Comparison of ENCODE assay signal across 35 cellular contexts in genomic region chr2:44329343-44329742, GRCh38.
"Had no signal": no experiment of that assay in that cellular context is flagged by ENCODE, and none has a peak within 500 bp of the region (broad histone marks: within the 10 kb centered on the region; RNA-seq: fewer than 3 reads in every experiment).

No MANE protein-coding gene starts in this region.

- H3K4me2 ChIP-seq: SK-N-SH had no signal

- H3K27ac Mint-ChIP-seq: activated CD4-positive, alpha-beta memory T cell treated with anti-CD3 and anti-CD28 coated beads, Interleukin-2, amount 10 ng/mL, durations not matched to agents 7 days and 5 days; activated CD8-positive, alpha-beta memory T cell treated with anti-CD3 and anti-CD28 coated beads, Interleukin-2, amount 10 ng/mL, durations not matched to agents 7 days and 5 days; activated naive CD4-positive, alpha-beta T cell treated with anti-CD3 and anti-CD28 coated beads, Interleukin-2, amount 10 ng/mL, durations not matched to agents 7 days and 5 days; activated naive CD8-positive, alpha-beta T cell treated with anti-CD3 and anti-CD28 coated beads, Interleukin-2, amount 50 U/mL, for 24 hours; T-helper 1 cell treated with Interleukin-12 subunit alpha and Interleukin-12 subunit beta and Interleukin-4 antibody, amounts not matched to agents 30 μg/mL and 1 μg/mL, for 36 hours had no signal

- H3K9me3 Mint-ChIP-seq: activated CD4-positive, alpha-beta memory T cell treated with anti-CD3 and anti-CD28 coated beads, Interleukin-2, amount 10 ng/mL, durations not matched to agents 7 days and 5 days; activated naive CD4-positive, alpha-beta T cell treated with anti-CD3 and anti-CD28 coated beads, Interleukin-2, amount 10 ng/mL, durations not matched to agents 7 days and 5 days; activated naive CD8-positive, alpha-beta T cell treated with anti-CD3 and anti-CD28 coated beads, Interleukin-2, amount 50 U/mL, for 24 hours; brain; T-helper 1 cell treated with Interleukin-12 subunit alpha and Interleukin-12 subunit beta and Interleukin-4 antibody, amounts not matched to agents 30 μg/mL and 1 μg/mL, for 36 hours had no signal

- FAIRE-seq: bronchial epithelial cell had no signal

- H3K4me3 Mint-ChIP-seq: activated CD4-positive, alpha-beta memory T cell treated with anti-CD3 and anti-CD28 coated beads, Interleukin-2, amount 10 ng/mL, durations not matched to agents 7 days and 5 days; activated CD8-positive, alpha-beta memory T cell treated with anti-CD3 and anti-CD28 coated beads, Interleukin-2, amount 10 ng/mL, durations not matched to agents 7 days and 5 days; activated naive CD4-positive, alpha-beta T cell treated with anti-CD3 and anti-CD28 coated beads, Interleukin-2, amount 10 ng/mL, durations not matched to agents 7 days and 5 days; activated naive CD8-positive, alpha-beta T cell; activated naive CD8-positive, alpha-beta T cell treated with anti-CD3 and anti-CD28 coated beads, Interleukin-2, amount 50 U/mL, for 24 hours; brain; T-helper 1 cell treated with Interleukin-12 subunit alpha and Interleukin-12 subunit beta and Interleukin-4 antibody, amounts not matched to agents 30 μg/mL and 1 μg/mL, for 36 hours had no signal

- H3K4me1 Mint-ChIP-seq: activated CD4-positive, alpha-beta memory T cell treated with anti-CD3 and anti-CD28 coated beads, Interleukin-2, amount 10 ng/mL, durations not matched to agents 7 days and 5 days; activated CD8-positive, alpha-beta memory T cell treated with anti-CD3 and anti-CD28 coated beads, Interleukin-2, amount 10 ng/mL, durations not matched to agents 7 days and 5 days; activated naive CD4-positive, alpha-beta T cell treated with anti-CD3 and anti-CD28 coated beads, Interleukin-2, amount 10 ng/mL, durations not matched to agents 7 days and 5 days had no signal

- H3K27me3 Mint-ChIP-seq: activated CD4-positive, alpha-beta memory T cell treated with anti-CD3 and anti-CD28 coated beads, Interleukin-2, amount 10 ng/mL, durations not matched to agents 7 days and 5 days; activated CD8-positive, alpha-beta memory T cell treated with anti-CD3 and anti-CD28 coated beads, Interleukin-2, amount 10 ng/mL, durations not matched to agents 7 days and 5 days; activated naive CD4-positive, alpha-beta T cell treated with anti-CD3 and anti-CD28 coated beads, Interleukin-2, amount 10 ng/mL, durations not matched to agents 7 days and 5 days; activated naive CD8-positive, alpha-beta T cell; activated naive CD8-positive, alpha-beta T cell treated with anti-CD3 and anti-CD28 coated beads, Interleukin-2, amount 50 U/mL, for 24 hours; brain had no signal

- H3K27me3 ChIP-seq: MG63, SJSA1 had no signal

- DNase-seq: activated CD4-positive, alpha-beta memory T cell treated with anti-CD3 and anti-CD28 coated beads, Interleukin-2, amount 10 ng/mL, durations not matched to agents 7 days and 5 days; activated CD4-positive, alpha-beta T cell treated with anti-CD3 and anti-CD28 coated beads for 1 hour; activated CD4-positive, alpha-beta T cell treated with anti-CD3 and anti-CD28 coated beads for 48 hours; activated CD4-positive, CD25-positive, alpha-beta regulatory T cell; activated CD8-positive, alpha-beta memory T cell treated with anti-CD3 and anti-CD28 coated beads for 24 hours; activated CD8-positive, alpha-beta memory T cell treated with anti-CD3 and anti-CD28 coated beads, Interleukin-2, amount 10 ng/mL, durations not matched to agents 7 days and 5 days; activated CD8-positive, alpha-beta memory T cell treated with anti-CD3 and anti-CD28 coated beads, Interleukin-2, amount 50 U/mL, for 48 hours; activated effector memory CD4-positive, alpha-beta T cell treated with Interleukin-2 at 50 U/mL for 16 hours; activated naive CD4-positive, alpha-beta T cell treated with anti-CD3 and anti-CD28 coated beads, Interleukin-2, amount 10 ng/mL, durations not matched to agents 7 days and 5 days; activated naive CD8-positive, alpha-beta T cell treated with anti-CD3 and anti-CD28 coated beads, Interleukin-2, amount 50 U/mL, for 24 hours; activated T-cell treated with anti-CD3 and anti-CD28 coated beads, Interleukin-2, amount 50 U/mL, for 48 hours; anterior cingulate cortex; caudate nucleus; Kasumi-1; MG63; NCI-H1048; NCI-H1105 treated with DMSO at 0.1 percent for 48 hours; NCI-H1436; NCI-H1694; NCI-H1930; NCI-H2081 treated with DMSO at 0.1 percent for 48 hours; NCI-H226; NCI-H446 treated with DMSO at 0.1 percent for 48 hours; NCI-H524; NCI-H69; SHP77; SK-N-SH; T-helper 9 cell; WERI-Rb-1 had no signal

- H3K4me3 ChIP-seq: MG63, SJSA1 had no signal

- H3K9me3 ChIP-seq: MG63, SJSA1, SK-N-SH had no signal

- H3K9ac ChIP-seq: SK-N-SH had no signal

- ATAC-seq: activated CD8-positive, alpha-beta memory T cell treated with anti-CD3 and anti-CD28 coated beads, Interleukin-2, amount 10 ng/mL, durations not matched to agents 7 days and 5 days; activated naive CD8-positive, alpha-beta T cell treated with anti-CD3 and anti-CD28 coated beads, Interleukin-2, amount 50 U/mL, for 24 hours; Panc1 had no signal

- H3K27ac ChIP-seq: SJSA1, WERI-Rb-1 had no signal

- H3K4me1 ChIP-seq: SJSA1 had no signal
